1 cellular context compared by ENCODE assay signal in the genomic region with DNA sequence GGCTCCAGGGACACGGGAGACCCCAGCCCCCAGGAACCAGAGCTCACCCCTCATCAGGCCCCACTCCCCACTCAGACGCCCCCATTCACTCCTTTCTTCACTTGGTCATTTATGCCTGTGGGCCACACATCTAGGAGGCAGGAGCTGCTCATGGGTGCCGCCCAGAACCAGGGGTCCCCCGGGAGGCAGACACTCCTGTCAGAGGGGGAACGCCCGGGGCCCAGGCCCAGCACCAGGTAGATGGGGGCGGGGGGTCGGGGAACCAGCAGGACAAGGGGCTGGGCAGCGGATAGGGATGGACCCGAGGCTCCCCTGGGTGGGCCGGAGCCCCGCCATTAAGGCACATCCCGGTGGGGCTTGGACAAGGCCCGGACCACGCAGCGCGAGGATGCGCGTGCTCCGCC.
TF ChIP-seq lines count a peak whose summit lies in the region.

No MANE protein-coding gene starts in this region.

TF ChIP-seq in GM23338, 12 proteins besides CTCF, POLR2A, EP300 and RAD21:
- TF ChIP-seq, protein P1, sequence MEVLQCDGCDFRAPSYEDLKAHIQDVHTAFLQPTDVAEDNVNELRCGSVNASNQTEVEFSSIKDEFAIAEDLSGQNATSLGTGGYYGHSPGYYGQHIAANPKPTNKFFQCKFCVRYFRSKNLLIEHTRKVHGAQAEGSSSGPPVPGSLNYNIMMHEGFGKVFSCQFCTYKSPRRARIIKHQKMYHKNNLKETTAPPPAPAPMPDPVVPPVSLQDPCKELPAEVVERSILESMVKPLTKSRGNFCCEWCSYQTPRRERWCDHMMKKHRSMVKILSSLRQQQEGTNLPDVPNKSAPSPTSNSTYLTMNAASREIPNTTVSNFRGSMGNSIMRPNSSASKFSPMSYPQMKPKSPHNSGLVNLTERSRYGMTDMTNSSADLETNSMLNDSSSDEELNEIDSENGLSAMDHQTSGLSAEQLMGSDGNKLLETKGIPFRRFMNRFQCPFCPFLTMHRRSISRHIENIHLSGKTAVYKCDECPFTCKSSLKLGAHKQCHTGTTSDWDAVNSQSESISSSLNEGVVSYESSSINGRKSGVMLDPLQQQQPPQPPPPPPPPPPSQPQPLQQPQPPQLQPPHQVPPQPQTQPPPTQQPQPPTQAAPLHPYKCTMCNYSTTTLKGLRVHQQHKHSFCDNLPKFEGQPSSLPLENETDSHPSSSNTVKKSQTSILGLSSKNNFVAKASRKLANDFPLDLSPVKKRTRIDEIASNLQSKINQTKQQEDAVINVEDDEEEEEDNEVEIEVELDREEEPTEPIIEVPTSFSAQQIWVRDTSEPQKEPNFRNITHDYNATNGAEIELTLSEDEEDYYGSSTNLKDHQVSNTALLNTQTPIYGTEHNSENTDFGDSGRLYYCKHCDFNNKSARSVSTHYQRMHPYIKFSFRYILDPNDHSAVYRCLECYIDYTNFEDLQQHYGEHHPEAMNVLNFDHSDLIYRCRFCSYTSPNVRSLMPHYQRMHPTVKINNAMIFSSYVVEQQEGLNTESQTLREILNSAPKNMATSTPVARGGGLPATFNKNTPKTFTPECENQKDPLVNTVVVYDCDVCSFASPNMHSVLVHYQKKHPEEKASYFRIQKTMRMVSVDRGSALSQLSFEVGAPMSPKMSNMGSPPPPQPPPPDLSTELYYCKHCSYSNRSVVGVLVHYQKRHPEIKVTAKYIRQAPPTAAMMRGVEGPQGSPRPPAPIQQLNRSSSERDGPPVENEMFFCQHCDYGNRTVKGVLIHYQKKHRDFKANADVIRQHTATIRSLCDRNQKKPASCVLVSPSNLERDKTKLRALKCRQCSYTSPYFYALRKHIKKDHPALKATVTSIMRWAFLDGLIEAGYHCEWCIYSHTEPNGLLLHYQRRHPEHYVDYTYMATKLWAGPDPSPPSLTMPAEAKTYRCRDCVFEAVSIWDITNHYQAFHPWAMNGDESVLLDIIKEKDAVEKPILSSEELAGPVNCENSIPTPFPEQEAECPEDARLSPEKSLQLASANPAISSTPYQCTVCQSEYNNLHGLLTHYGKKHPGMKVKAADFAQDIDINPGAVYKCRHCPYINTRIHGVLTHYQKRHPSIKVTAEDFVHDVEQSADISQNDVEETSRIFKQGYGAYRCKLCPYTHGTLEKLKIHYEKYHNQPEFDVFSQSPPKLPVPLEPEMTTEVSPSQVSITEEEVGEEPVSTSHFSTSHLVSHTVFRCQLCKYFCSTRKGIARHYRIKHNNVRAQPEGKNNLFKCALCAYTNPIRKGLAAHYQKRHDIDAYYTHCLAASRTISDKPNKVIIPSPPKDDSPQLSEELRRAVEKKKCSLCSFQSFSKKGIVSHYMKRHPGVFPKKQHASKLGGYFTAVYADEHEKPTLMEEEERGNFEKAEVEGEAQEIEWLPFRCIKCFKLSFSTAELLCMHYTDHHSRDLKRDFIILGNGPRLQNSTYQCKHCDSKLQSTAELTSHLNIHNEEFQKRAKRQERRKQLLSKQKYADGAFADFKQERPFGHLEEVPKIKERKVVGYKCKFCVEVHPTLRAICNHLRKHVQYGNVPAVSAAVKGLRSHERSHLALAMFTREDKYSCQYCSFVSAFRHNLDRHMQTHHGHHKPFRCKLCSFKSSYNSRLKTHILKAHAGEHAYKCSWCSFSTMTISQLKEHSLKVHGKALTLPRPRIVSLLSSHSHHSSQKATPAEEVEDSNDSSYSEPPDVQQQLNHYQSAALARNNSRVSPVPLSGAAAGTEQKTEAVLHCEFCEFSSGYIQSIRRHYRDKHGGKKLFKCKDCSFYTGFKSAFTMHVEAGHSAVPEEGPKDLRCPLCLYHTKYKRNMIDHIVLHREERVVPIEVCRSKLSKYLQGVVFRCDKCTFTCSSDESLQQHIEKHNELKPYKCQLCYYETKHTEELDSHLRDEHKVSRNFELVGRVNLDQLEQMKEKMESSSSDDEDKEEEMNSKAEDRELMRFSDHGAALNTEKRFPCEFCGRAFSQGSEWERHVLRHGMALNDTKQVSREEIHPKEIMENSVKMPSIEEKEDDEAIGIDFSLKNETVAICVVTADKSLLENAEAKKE (CRISPR knock-in tag; IDR thresholded peaks at IDR 0.05), result no peak
- TF ChIP-seq EZH2 (IDR thresholded peaks at IDR 0.05; ENCODE audit: low read depth, unreplicated experiment) (peak; percentile 31), EZH2phosphoT487 (IDR thresholded peaks at IDR 0.05; ENCODE audit: unreplicated experiment) (no peak), NANOG (IDR thresholded peaks at IDR 0.05; ENCODE audit: borderline replicate concordance) (no peak), CREB1 (CRISPR knock-in tag; IDR thresholded peaks at IDR 0.05; ENCODE audit: low read depth) (no peak), ZNF114 (CRISPR knock-in tag; IDR thresholded peaks at IDR 0.05) (no peak)
TF ChIP-seq in GM23338: peak in this region for 1.
